Comparison of ENCODE assay signal across 1 cellular context in the genomic region with DNA sequence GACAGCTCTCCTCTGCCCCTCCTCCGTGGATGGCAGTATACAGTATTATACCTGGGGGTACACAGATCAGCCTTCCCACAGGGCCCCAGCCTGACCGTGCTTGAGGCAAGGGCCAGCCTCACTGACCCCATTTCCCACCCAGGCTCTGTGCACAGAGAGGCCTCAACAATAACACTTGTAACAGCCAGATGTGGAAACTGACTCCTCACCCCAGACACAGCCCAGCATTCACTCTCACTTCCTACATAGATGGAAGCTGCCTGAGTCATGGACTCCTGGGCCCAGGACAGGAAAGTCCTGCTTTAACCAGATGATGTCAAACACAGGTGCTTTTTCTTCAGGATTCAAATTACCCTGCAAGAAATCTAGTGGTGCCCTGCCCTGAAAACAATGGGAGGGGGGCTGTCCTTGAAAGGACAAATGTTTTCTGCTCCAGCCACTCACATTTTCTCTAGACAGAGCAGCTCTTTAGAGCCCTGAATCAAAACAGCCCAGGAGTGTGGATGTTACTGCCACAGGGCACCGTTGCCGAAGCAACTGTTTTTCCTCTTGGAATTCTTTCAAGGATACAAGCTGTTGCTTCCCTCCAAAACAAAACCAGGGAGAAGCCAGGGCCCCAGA.
TF ChIP-seq lines count a peak whose summit lies in the region.

No MANE protein-coding gene starts in this region.

TF ChIP-seq in HepG2, 621 proteins besides CTCF, POLR2A, EP300 and RAD21:
- TF ChIP-seq, protein P1, sequence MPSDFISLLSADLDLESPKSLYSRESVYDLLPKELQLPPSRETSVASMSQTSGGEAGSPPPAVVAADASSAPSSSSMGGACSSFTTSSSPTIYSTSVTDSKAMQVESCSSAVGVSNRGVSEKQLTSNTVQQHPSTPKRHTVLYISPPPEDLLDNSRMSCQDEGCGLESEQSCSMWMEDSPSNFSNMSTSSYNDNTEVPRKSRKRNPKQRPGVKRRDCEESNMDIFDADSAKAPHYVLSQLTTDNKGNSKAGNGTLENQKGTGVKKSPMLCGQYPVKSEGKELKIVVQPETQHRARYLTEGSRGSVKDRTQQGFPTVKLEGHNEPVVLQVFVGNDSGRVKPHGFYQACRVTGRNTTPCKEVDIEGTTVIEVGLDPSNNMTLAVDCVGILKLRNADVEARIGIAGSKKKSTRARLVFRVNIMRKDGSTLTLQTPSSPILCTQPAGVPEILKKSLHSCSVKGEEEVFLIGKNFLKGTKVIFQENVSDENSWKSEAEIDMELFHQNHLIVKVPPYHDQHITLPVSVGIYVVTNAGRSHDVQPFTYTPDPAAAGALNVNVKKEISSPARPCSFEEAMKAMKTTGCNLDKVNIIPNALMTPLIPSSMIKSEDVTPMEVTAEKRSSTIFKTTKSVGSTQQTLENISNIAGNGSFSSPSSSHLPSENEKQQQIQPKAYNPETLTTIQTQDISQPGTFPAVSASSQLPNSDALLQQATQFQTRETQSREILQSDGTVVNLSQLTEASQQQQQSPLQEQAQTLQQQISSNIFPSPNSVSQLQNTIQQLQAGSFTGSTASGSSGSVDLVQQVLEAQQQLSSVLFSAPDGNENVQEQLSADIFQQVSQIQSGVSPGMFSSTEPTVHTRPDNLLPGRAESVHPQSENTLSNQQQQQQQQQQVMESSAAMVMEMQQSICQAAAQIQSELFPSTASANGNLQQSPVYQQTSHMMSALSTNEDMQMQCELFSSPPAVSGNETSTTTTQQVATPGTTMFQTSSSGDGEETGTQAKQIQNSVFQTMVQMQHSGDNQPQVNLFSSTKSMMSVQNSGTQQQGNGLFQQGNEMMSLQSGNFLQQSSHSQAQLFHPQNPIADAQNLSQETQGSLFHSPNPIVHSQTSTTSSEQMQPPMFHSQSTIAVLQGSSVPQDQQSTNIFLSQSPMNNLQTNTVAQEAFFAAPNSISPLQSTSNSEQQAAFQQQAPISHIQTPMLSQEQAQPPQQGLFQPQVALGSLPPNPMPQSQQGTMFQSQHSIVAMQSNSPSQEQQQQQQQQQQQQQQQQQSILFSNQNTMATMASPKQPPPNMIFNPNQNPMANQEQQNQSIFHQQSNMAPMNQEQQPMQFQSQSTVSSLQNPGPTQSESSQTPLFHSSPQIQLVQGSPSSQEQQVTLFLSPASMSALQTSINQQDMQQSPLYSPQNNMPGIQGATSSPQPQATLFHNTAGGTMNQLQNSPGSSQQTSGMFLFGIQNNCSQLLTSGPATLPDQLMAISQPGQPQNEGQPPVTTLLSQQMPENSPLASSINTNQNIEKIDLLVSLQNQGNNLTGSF (CRISPR knock-in tag; IDR thresholded peaks at IDR 0.05) = no peak
- TF ChIP-seq MXI1 (IDR thresholded peaks at IDR 0.05; ENCODE audit: borderline replicate concordance, low read depth, low read length) = no peak
- no peak for TF ChIP-seq ZNF567 (CRISPR knock-in tag; IDR thresholded peaks at IDR 0.05; ENCODE audit: borderline replicate concordance)
- TF ChIP-seq ATAD3A (CRISPR knock-in tag; IDR thresholded peaks at IDR 0.05) = no peak
- TF ChIP-seq, protein P2, sequence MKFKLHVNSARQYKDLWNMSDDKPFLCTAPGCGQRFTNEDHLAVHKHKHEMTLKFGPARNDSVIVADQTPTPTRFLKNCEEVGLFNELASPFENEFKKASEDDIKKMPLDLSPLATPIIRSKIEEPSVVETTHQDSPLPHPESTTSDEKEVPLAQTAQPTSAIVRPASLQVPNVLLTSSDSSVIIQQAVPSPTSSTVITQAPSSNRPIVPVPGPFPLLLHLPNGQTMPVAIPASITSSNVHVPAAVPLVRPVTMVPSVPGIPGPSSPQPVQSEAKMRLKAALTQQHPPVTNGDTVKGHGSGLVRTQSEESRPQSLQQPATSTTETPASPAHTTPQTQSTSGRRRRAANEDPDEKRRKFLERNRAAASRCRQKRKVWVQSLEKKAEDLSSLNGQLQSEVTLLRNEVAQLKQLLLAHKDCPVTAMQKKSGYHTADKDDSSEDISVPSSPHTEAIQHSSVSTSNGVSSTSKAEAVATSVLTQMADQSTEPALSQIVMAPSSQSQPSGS (CRISPR knock-in tag; IDR thresholded peaks at IDR 0.05) = no peak
- TF ChIP-seq ZNF264 (CRISPR knock-in tag; IDR thresholded peaks at IDR 0.05) = no peak
- TF ChIP-seq HOXA9 (CRISPR knock-in tag; IDR thresholded peaks at IDR 0.05; ENCODE audit: borderline replicate concordance) = no peak
- no peak for TF ChIP-seq ZNF550 (CRISPR knock-in tag; IDR thresholded peaks at IDR 0.05; ENCODE audit: borderline replicate concordance)
- TF ChIP-seq ZNF234 (CRISPR knock-in tag; conservative IDR thresholded peaks at IDR 0.05) = no peak
- TF ChIP-seq ISL2 (CRISPR knock-in tag; IDR thresholded peaks at IDR 0.05) = no peak
- no peak for TF ChIP-seq CCDC6 (CRISPR knock-in tag; IDR thresholded peaks at IDR 0.05)
- no peak for TF ChIP-seq HMGA1 (CRISPR knock-in tag; conservative IDR thresholded peaks at IDR 0.05)
- TF ChIP-seq MIXL1 (CRISPR knock-in tag; IDR thresholded peaks at IDR 0.05) = no peak
- no peak for TF ChIP-seq ZNF652 (CRISPR knock-in tag; IDR thresholded peaks at IDR 0.05; ENCODE audit: borderline replicate concordance, low read depth)
- TF ChIP-seq, protein P3, sequence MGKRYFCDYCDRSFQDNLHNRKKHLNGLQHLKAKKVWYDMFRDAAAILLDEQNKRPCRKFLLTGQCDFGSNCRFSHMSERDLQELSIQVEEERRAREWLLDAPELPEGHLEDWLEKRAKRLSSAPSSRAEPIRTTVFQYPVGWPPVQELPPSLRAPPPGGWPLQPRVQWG (CRISPR knock-in tag; IDR thresholded peaks at IDR 0.05; ENCODE audit: borderline replicate concordance, low read depth) = no peak
